Comparison of ENCODE assay signal across 16 cellular contexts in the genomic region with DNA sequence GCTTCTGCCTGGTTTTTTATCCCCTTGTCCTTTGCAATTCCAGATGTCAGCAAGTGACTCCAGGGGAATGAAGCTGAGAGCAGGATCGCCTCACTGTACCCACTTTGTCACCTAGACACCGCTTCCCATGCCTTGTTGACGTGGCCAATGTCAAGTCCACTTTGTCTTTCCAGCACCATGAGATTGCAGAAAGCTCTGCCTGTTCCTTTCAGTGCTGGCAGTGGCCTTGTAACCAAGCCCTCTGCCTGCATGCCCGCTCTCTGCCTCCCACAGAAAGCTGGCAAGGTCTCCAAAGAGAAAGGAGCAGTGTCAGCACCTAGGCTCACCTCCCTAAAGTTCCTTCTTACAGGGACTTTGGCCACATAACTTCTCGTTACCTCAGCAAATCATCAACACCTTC.
DNase-seq lines count a peak whose midpoint lies in the region; ATAC-seq, FAIRE-seq and TF ChIP-seq lines count a peak whose summit lies in the region.
"Had no signal": no experiment of that assay in that cellular context is flagged by ENCODE, and none has a peak within 500 bp of the region (broad histone marks: within the 10 kb centered on the region; RNA-seq: fewer than 3 reads in every experiment).

No MANE protein-coding gene starts in this region.

- H2AK5ac ChIP-seq in H1 (ENCODE audit: low read depth, low read length) (no peak overlapping the region), mesenchymal stem cell (ENCODE audit: low read length, severe bottlenecking) (no peak overlapping the region)

- 66 to 69% methylated on average over 5 of the region's 5 CpGs for WGBS in heart right ventricle, 2 donors
- 91% methylated on average over 5 of the region's 5 CpGs; no CpG with 5 or more reads in 1 of the 2 experiments for WGBS in H1 (ENCODE audit: extremely low coverage in 1 of 2, insufficient coverage in 1 of 2, insufficient read length in 1 of 2, insufficient replicate concordance in 2 of 2, low coverage in 1 of 2, low lambda C conversion rate in 2 of 2, missing lambda C conversion rate in 1 of 2), 2 experiments
- WGBS in mesenchymal stem cell: 72% methylated on average over 5 of the region's 5 CpGs

- POLR2A ChIA-PET in H1 (lab: Charles Lee; ENCODE audit: partially characterized antibody): no interaction called here

- H3K23me2 ChIP-seq in H1 (ENCODE audit: low read depth, low read length): no peaks in the 10 kb centered on the region; the same call in 1 of the 2 replicates

- H2BK12ac ChIP-seq in H1 (ENCODE audit: low read depth, low read length): no peak overlapping the region
- H2BK12ac ChIP-seq in mesenchymal stem cell (ENCODE audit: low read length in 2 of 2): no peak overlapping the region

- H3K79me2 ChIP-seq in H1 (ENCODE audit: control insufficient read depth in 1 of 2, insufficient read depth in 2 of 2, low read length in 2 of 2): no peaks in the 10 kb centered on the region

- H4K91ac ChIP-seq in H1 (replicated peaks; ENCODE audit: insufficient read length, low read length) (no peak overlapping the region), mesenchymal stem cell (ENCODE audit: low read length) (no peak overlapping the region)

- H3K4me2 ChIP-seq in H1 (ENCODE audit: insufficient read depth in 1 of 2, low read depth in 2 of 2, low read length in 2 of 2) (no peak overlapping the region), mesenchymal stem cell (ENCODE audit: low read length, poor library complexity, severe bottlenecking) (no peak overlapping the region)

- TF ChIP-seq CTCF in heart right ventricle (IDR thresholded peaks at IDR 0.05): no peak
- no peak for TF ChIP-seq CTCF in right atrium auricular region (IDR thresholded peaks at IDR 0.05)
- TF ChIP-seq CTCF in H1 (IDR thresholded peaks at IDR 0.05; ENCODE audit: control extremely low read depth in 1 of 3, insufficient read depth in 1 of 3, low read depth in 1 of 3, low read length in 3 of 3): no peak

- CTCF ChIA-PET in H1 (lab: Charles Lee; ENCODE audit: partially characterized antibody): no interaction called here

- H3K36me3 ChIP-seq in heart right ventricle (no peaks in the 10 kb centered on the region), right atrium auricular region (no peaks in the 10 kb centered on the region), MG63 (no peaks in the 10 kb centered on the region), H1 (ENCODE audit: control insufficient read depth in 2 of 4, insufficient read depth in 4 of 4, low read length in 3 of 4) (no peaks in the 10 kb centered on the region), mesenchymal stem cell (ENCODE audit: control insufficient read depth in 1 of 2, insufficient read depth in 2 of 2, low read depth in 1 of 2, low read length in 2 of 2) (no peaks in the 10 kb centered on the region)

- TF ChIP-seq RAD21 in H1 (IDR thresholded peaks at IDR 0.05 in 1 of 2, conservative IDR thresholded peaks at IDR 0.05 in 1 of 2; ENCODE audit: low read depth in 2 of 2, low read length in 2 of 2): no peak

- no peak overlapping the region for H3K9ac ChIP-seq in H1 (replicated peaks in 1 of 4; ENCODE audit: extremely low read depth in 1 of 4, low read depth in 3 of 4, low read length in 3 of 4)
- no peak overlapping the region for H3K9ac ChIP-seq in mesenchymal stem cell (ENCODE audit: low read length)

- H3K56ac ChIP-seq in H1 (replicated peaks; ENCODE audit: insufficient read length, low read depth, low read length): no peak overlapping the region

- no peaks in the 10 kb centered on the region for H4K20me1 ChIP-seq in H1 (replicated peaks in 1 of 2; ENCODE audit: control insufficient read depth in 1 of 2, insufficient read depth in 2 of 2, low read length in 2 of 2)

- H3K18ac ChIP-seq in H1 (ENCODE audit: extremely low read depth, low read length) (no peak overlapping the region), mesenchymal stem cell (ENCODE audit: low read depth in 1 of 2, low read length in 2 of 2) (no peak overlapping the region)

- 0 out of 2 replicates have a peak overlapping the region, but pooled peaks have one; percentile 60 for H2AFZ ChIP-seq in H1 (ENCODE audit: low read length)
- no peak overlapping the region for H2AFZ ChIP-seq in mesenchymal stem cell (ENCODE audit: low read depth, low read length)

- H4K5ac ChIP-seq in H1 (ENCODE audit: insufficient read length, low read depth, low read length): no peak overlapping the region

- no peak overlapping the region for H3K27ac ChIP-seq in heart right ventricle
- H3K27ac ChIP-seq in right atrium auricular region: no peak overlapping the region
- H3K27ac ChIP-seq in H1 (ENCODE audit: low read depth, low read length): no peak overlapping the region
- no peak overlapping the region for H3K27ac ChIP-seq in mesenchymal stem cell (ENCODE audit: low read length, poor library complexity, severe bottlenecking)

- H2BK5ac ChIP-seq in H1 (ENCODE audit: low read depth, low read length) (no peak overlapping the region), mesenchymal stem cell (ENCODE audit: low read depth, low read length, poor library complexity, severe bottlenecking) (no peak overlapping the region)

- intact Hi-C loops in heart right ventricle (cut with DNase I): no loop called here

- H4K8ac ChIP-seq in H1 (ENCODE audit: extremely low read depth, insufficient read depth, low read length) (no peak overlapping the region), mesenchymal stem cell (ENCODE audit: low read length) (no peak overlapping the region)

- H3K14ac ChIP-seq in H1 (ENCODE audit: insufficient read length) (no peak overlapping the region), mesenchymal stem cell (ENCODE audit: low read length in 2 of 2) (no peak overlapping the region)

- TF ChIP-seq EP300 in H1 (IDR thresholded peaks at IDR 0.05; ENCODE audit: borderline replicate concordance in 1 of 2, low read depth in 2 of 2, low read length in 2 of 2): no peak

- H3K79me1 ChIP-seq in H1 (ENCODE audit: low read depth, low read length) (no peaks in the 10 kb centered on the region), mesenchymal stem cell (replicated peaks; ENCODE audit: low read length, poor library complexity, severe bottlenecking) (no peaks in the 10 kb centered on the region)

- H3K23ac ChIP-seq in H1 (ENCODE audit: insufficient read length) (no peak overlapping the region), mesenchymal stem cell (ENCODE audit: low read length in 2 of 2) (no peak overlapping the region)

- no peak overlapping the region for H2BK15ac ChIP-seq in H1 (ENCODE audit: low read length)
- no peak overlapping the region for H2BK15ac ChIP-seq in mesenchymal stem cell (ENCODE audit: low read depth, poor library complexity, severe bottlenecking)

- H3K4ac ChIP-seq in H1 (replicated peaks; ENCODE audit: insufficient read length, low read depth, low read length) (no peak overlapping the region), mesenchymal stem cell (ENCODE audit: low read depth in 1 of 2, low read length in 2 of 2) (no peak overlapping the region)

- no peak overlapping the region for H2BK20ac ChIP-seq in H1 (ENCODE audit: low read length)

- DNase-seq in heart right ventricle (peak in 1 of 2 donors; percentile 4), right atrium auricular region (ENCODE audit: low spot score) (no peak), MG63 (peak; percentile 14), H1 (ENCODE audit: low read depth in 1 of 2, low spot score in 2 of 2) (no peak), mesenchymal stem cell (no peak), COR-L47 (lab: John Stamatoyannopoulos, UW) (no peak)
- DNase-seq in activated CD4-positive, CD25-positive, alpha-beta regulatory T cell (lab: John Stamatoyannopoulos, UW): no peak
- DNase-seq: C1 segment of cervical spinal cord; CD4-positive, alpha-beta T cell; DMS153; DND-41; GF-D8 had no signal

- H3K4me3 ChIP-seq in heart right ventricle (no peak overlapping the region), right atrium auricular region (no peak overlapping the region), MG63 (no peak overlapping the region), H1 (ENCODE audit: extremely low read depth in 1 of 4, insufficient read depth in 2 of 4, low read depth in 3 of 4, low read length in 4 of 4) (no peak overlapping the region), mesenchymal stem cell (ENCODE audit: insufficient read depth in 1 of 2, low read depth in 1 of 2, low read length in 2 of 2) (no peak overlapping the region)

- no peaks in the 10 kb centered on the region for H3K27me3 ChIP-seq in heart right ventricle
- H3K27me3 ChIP-seq in right atrium auricular region: no peaks in the 10 kb centered on the region
- no peaks in the 10 kb centered on the region for H3K27me3 ChIP-seq in MG63
- H3K27me3 ChIP-seq in H1 (replicated peaks in 1 of 4; ENCODE audit: control insufficient read depth in 3 of 4, extremely low read depth in 1 of 4, insufficient read depth in 3 of 4, low read length in 3 of 4): no peaks in the 10 kb centered on the region
- H3K27me3 ChIP-seq in mesenchymal stem cell (ENCODE audit: control insufficient read depth in 1 of 2, insufficient read depth in 1 of 2, low read length in 2 of 2): no peaks in the 10 kb centered on the region

- no peak for TF ChIP-seq POLR2A in H1 (IDR thresholded peaks at IDR 0.05; ENCODE audit: control extremely low read depth in 1 of 2, low read depth in 2 of 2, low read length in 2 of 2)

- peak in 5 of 8 donors; percentile 30 to 93 (median 53) for ATAC-seq in heart right ventricle

- H3K9me3 ChIP-seq in heart right ventricle (no peaks in the 10 kb centered on the region), right atrium auricular region (no peaks in the 10 kb centered on the region), MG63 (no peaks in the 10 kb centered on the region), H1 (ENCODE audit: insufficient read depth in 2 of 2, low read depth in 1 of 2, low read length in 1 of 2) (no peaks in the 10 kb centered on the region), mesenchymal stem cell (ENCODE audit: control insufficient read depth, low read length) (no peaks in the 10 kb centered on the region)

- H3K4me1 ChIP-seq in heart right ventricle (no peaks in the 10 kb centered on the region), right atrium auricular region (no peaks in the 10 kb centered on the region), H1 (replicated peaks in 1 of 4; ENCODE audit: control insufficient read depth in 3 of 4, insufficient read depth in 4 of 4, low read length in 3 of 4) (no peaks in the 10 kb centered on the region), mesenchymal stem cell (ENCODE audit: control insufficient read depth, insufficient read depth, low read depth, low read length) (no peaks in the 10 kb centered on the region)

- H2BK120ac ChIP-seq in H1 (replicated peaks; ENCODE audit: low read depth, low read length) (no peak overlapping the region), mesenchymal stem cell (ENCODE audit: low read depth, low read length) (no peak overlapping the region)

- no peak for FAIRE-seq in H1 (lab: Jason Lieb, UNC)
- FAIRE-seq: A204.1, D721Med, GM19239, H54 had no signal

TF ChIP-seq in H1, 55 proteins besides CTCF, POLR2A, EP300 and RAD21 (continues in another document):
- TF ChIP-seq ASH2L (IDR thresholded peaks at IDR 0.05; ENCODE audit: low read length) (no peak), SP2 (IDR thresholded peaks at IDR 0.05; ENCODE audit: low read length) (no peak), CHD1 (IDR thresholded peaks at IDR 0.05; ENCODE audit: low read depth, low read length) (no peak)
